Comparison of ENCODE assay signal across 16 cellular contexts in the genomic region with DNA sequence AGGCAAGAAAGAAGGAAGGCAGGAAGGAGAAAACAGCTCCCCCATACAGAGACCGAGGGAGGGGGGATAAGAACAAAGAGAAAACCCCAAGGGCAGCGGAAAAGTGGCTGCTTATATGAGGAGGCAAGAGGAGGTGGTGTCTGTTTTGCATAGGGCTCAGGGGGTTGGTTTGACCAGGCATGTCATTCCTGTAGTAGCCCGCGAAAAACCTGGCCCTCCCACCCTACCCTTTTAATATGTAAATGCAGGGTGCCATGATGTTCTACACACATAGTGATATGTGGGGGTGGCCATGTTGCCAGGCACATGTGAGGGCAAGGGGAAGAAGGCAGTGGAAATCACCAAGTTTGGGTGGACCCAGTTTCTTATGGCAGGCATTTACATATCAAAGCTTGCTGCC.
A peak's percentile ranks its signal among the peaks of the same experiment; 100 is the strongest.
DNase-seq lines count a peak whose midpoint lies in the region; TF ChIP-seq lines count a peak whose summit lies in the region.
"Had no signal": no experiment of that assay in that cellular context is flagged by ENCODE, and none has a peak within 500 bp of the region (broad histone marks: within the 10 kb centered on the region; RNA-seq: fewer than 3 reads in every experiment).

No MANE protein-coding gene starts in this region.

- no peak for TF ChIP-seq POLR2A in esophagus muscularis mucosa (IDR thresholded peaks at IDR 0.05; ENCODE audit: low read depth)
- no peak for TF ChIP-seq POLR2A in sigmoid colon (IDR thresholded peaks at IDR 0.05)

- H3K36me3 Mint-ChIP-seq in osteocyte (ENCODE audit: unreplicated experiment): no peaks in the 10 kb centered on the region

- no peaks in the 10 kb centered on the region for H3K36me3 ChIP-seq in HUES6 (ENCODE audit: control insufficient read depth, insufficient read depth, low read length)
- H3K36me3 ChIP-seq in esophagus muscularis mucosa: no peaks in the 10 kb centered on the region
- H3K36me3 ChIP-seq in mesendoderm (ENCODE audit: control insufficient read depth, insufficient read depth, low read length): no peaks in the 10 kb centered on the region
- H3K36me3 ChIP-seq in sigmoid colon: no peaks in the 10 kb centered on the region

- H4K5ac ChIP-seq in mesendoderm (ENCODE audit: low read length): no peak overlapping the region

- H3K4me3 Mint-ChIP-seq in osteocyte (ENCODE audit: unreplicated experiment): no peak overlapping the region

- intact Hi-C loops in esophagus muscularis mucosa (cut with DNase I): no loop called here
- intact Hi-C loops in sigmoid colon (cut with DNase I): no loop called here

- TF ChIP-seq EP300 in esophagus muscularis mucosa (IDR thresholded peaks at IDR 0.05): no peak
- no peak for TF ChIP-seq EP300 in sigmoid colon (IDR thresholded peaks at IDR 0.05)

- WGBS in esophagus muscularis mucosa: 56% methylated on average over 4 of the region's 4 CpGs
- WGBS in mesendoderm (ENCODE audit: extremely low coverage, insufficient coverage, low lambda C conversion rate): no CpG with 5 or more reads among the region's 4 CpGs
- WGBS in sigmoid colon, 2 donors: 81 to 89% methylated on average over 4 of the region's 4 CpGs

- H3K79me2 ChIP-seq in mesendoderm (ENCODE audit: control insufficient read depth, insufficient read depth, low read length): no peaks in the 10 kb centered on the region

- no peaks in the 10 kb centered on the region for H3K27me3 ChIP-seq in HUES6 (ENCODE audit: control insufficient read depth, insufficient read depth, low read length)
- peaks cover 0 to 19% (median 0%) of the 10 kb centered on the region in 4 donors for H3K27me3 ChIP-seq in esophagus muscularis mucosa
- no peaks in the 10 kb centered on the region for H3K27me3 ChIP-seq in mesendoderm (ENCODE audit: insufficient read depth, low read length, poor library complexity)
- peaks cover 0 to 4% (median 0%) of the 10 kb centered on the region in 3 donors for H3K27me3 ChIP-seq in sigmoid colon

- DNase-seq in esophagus muscularis mucosa (ENCODE audit: extremely low spot score) (peak; percentile 89), mesendoderm (peak; percentile 86), sigmoid colon (no peak), Ammon's horn (ENCODE audit: low spot score) (no peak), osteocyte (ENCODE audit: extremely low spot score, unreplicated experiment) (no peak)
- DNase-seq in activated naive CD4-positive, alpha-beta T cell treated with anti-CD3 and anti-CD28 coated beads, Interleukin-2, amount 50 U/mL, for 16 hours: no peak
- DNase-seq: DMS79 treated with DMSO at 0.1 percent for 48 hours, HCEC 1CT, NCI-H1105 treated with DMSO at 0.1 percent for 48 hours, NCI-H187, NCI-H226, NCI-H524, PC-9 had no signal

- H3K4ac ChIP-seq in mesendoderm (ENCODE audit: low read depth, low read length): peak overlapping the region; percentile 94

- no peaks in the 10 kb centered on the region for H3K4me1 Mint-ChIP-seq in osteocyte (ENCODE audit: unreplicated experiment)

- H3K4me2 ChIP-seq in mesendoderm (ENCODE audit: low read length): no peak overlapping the region
- H3K4me2 ChIP-seq: PC-9 had no signal

- TF ChIP-seq CTCF in esophagus muscularis mucosa (IDR thresholded peaks at IDR 0.05): no peak
- no peak for TF ChIP-seq CTCF in sigmoid colon (IDR thresholded peaks at IDR 0.05)
- TF ChIP-seq CTCF in osteocyte (IDR thresholded peaks at IDR 0.05): no peak

- no peak overlapping the region for H3K23ac ChIP-seq in mesendoderm (ENCODE audit: low read length)

- no peak overlapping the region for H2BK15ac ChIP-seq in mesendoderm (replicated peaks; ENCODE audit: low read depth)

- no peak overlapping the region for H2AK5ac ChIP-seq in mesendoderm (ENCODE audit: low read length)

- H3K4me3 ChIP-seq in HUES6 (ENCODE audit: low read depth, low read length) (peak overlapping the region; percentile 23; the same call in 1 of the 2 replicates), esophagus muscularis mucosa (no peak overlapping the region), mesendoderm (ENCODE audit: low read length) (no peak overlapping the region), sigmoid colon (no peak overlapping the region)
- H3K4me3 ChIP-seq: PC-9 had no signal

- peak overlapping the region; percentile 92 for H3K18ac ChIP-seq in mesendoderm (ENCODE audit: low read length)

- H2BK120ac ChIP-seq in mesendoderm (ENCODE audit: low read depth, low read length): peak overlapping the region; percentile 98

- H4K8ac ChIP-seq in mesendoderm (ENCODE audit: low read depth, low read length): peak overlapping the region; percentile 65

- H3K9ac ChIP-seq in HUES6 (ENCODE audit: low read length): peak overlapping the region; percentile 61
- H3K9ac ChIP-seq in mesendoderm (ENCODE audit: low read length): peak overlapping the region; percentile 14

- H3K56ac ChIP-seq in mesendoderm (ENCODE audit: low read length): peak overlapping the region; percentile 61

- no peak overlapping the region for H3K27ac Mint-ChIP-seq in osteocyte (ENCODE audit: unreplicated experiment)

- H3K27me3 Mint-ChIP-seq in osteocyte (ENCODE audit: unreplicated experiment): peaks cover 6% of the 10 kb centered on the region

- H3K9me3 Mint-ChIP-seq in osteocyte (ENCODE audit: unreplicated experiment): no peaks in the 10 kb centered on the region

- H3K4me1 ChIP-seq in HUES6 (ENCODE audit: control insufficient read depth, insufficient read depth, low read length): peaks cover 28% of the 10 kb centered on the region
- H3K4me1 ChIP-seq in esophagus muscularis mucosa: no peaks in the 10 kb centered on the region
- peaks cover 15% of the 10 kb centered on the region for H3K4me1 ChIP-seq in mesendoderm (ENCODE audit: control insufficient read depth, low read depth, low read length)
- no peaks in the 10 kb centered on the region for H3K4me1 ChIP-seq in sigmoid colon

- H3K9me3 ChIP-seq in HUES6 (ENCODE audit: control insufficient read depth, insufficient read depth, low read depth, low read length) (peaks cover 24% of the 10 kb centered on the region), esophagus muscularis mucosa (no peaks in the 10 kb centered on the region), sigmoid colon (no peaks in the 10 kb centered on the region)

- no peaks in the 10 kb centered on the region for H3K79me1 ChIP-seq in mesendoderm (ENCODE audit: low read length)

- H3K27ac ChIP-seq in HUES6 (ENCODE audit: low read depth, low read length): peak overlapping the region; percentile 83; the same call in 1 of the 2 replicates
- no peak overlapping the region for H3K27ac ChIP-seq in esophagus muscularis mucosa (replicated peaks in 1 of 4)
- no peak overlapping the region for H3K27ac ChIP-seq in mesendoderm (ENCODE audit: low read depth, low read length)
- H3K27ac ChIP-seq in sigmoid colon: no peak overlapping the region
- H3K27ac ChIP-seq: C4-2B, HL-60, PC-9 had no signal

- no peak overlapping the region for H2BK5ac ChIP-seq in mesendoderm (ENCODE audit: low read length)

Comparison
In these comparisons a context has a peak if more than half of its experiments do, and no peak if none do; other contexts are left out.
1. DNase-seq: peak in esophagus muscularis mucosa (single experiment) and mesendoderm (single experiment); none in sigmoid colon (single experiment), activated naive CD4-positive, alpha-beta T cell treated with anti-CD3 and anti-CD28 coated beads, Interleukin-2, amount 50 U/mL, for 16 hours (single experiment), Ammon's horn (single experiment) and osteocyte (single experiment).